Comparison of ENCODE assay signal across 8 cellular contexts in the genomic region with DNA sequence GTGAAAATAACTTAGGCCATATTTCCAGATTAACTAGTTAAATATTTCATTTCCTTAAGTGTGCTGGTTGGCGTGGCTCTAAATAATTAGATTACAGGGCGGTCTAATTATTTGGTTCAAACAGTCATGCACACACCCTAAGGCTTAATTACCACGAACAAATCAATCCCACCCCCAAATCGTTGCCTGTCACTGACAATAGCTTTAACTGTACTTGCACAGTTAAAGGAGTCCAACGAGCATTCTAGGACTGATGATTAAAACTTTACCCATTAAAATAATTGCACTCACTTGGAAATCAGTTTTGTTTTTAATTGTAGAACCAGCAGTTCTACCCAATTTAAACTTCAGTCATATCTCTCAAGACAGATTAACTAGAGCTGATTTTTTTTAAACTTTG. TPM values are rescaled to one million over a fixed set of nuclear protein-coding genes. Genes with fewer than 3 reads are reported as not detected.
DNase-seq lines count a peak whose midpoint lies in the region; ATAC-seq and TF ChIP-seq lines count a peak whose summit lies in the region.

No MANE protein-coding gene starts in this region.

- H3K4me1 Mint-ChIP-seq in activated T-helper 1 cell treated with anti-CD3 and anti-CD28 coated beads, Interleukin-12 subunit alpha, Interleukin-12 subunit beta, Interleukin-2, Interleukin-4 antibody, amounts not matched to agents 30 ng/mL and 10 ng/mL and 1 ng/mL, durations not matched to agents 14 hours and 24 hours and 36 hours (ENCODE audit: low read depth), result peaks cover 33% of the 10 kb centered on the region

- no peak for ATAC-seq in upper lobe of left lung (ENCODE audit: low FRiP score in 2 of 2)
- ATAC-seq in GM21367 (IDR thresholded peaks at IDR 0.05; ENCODE audit: unreplicated experiment), result no peak
- ATAC-seq in Right ventricle myocardium inferior, result no peak

- no peaks in the 10 kb centered on the region for H3K36me3 Mint-ChIP-seq in activated T-helper 1 cell treated with anti-CD3 and anti-CD28 coated beads, Interleukin-12 subunit alpha, Interleukin-12 subunit beta, Interleukin-2, Interleukin-4 antibody, amounts not matched to agents 30 ng/mL and 10 ng/mL and 1 ng/mL, durations not matched to agents 14 hours and 24 hours and 36 hours (ENCODE audit: low read depth)

- H3K27me3 ChIP-seq in cardiac muscle cell (no peaks in the 10 kb centered on the region), upper lobe of left lung (no peaks in the 10 kb centered on the region)

- H3K27me3 Mint-ChIP-seq in activated T-helper 1 cell treated with anti-CD3 and anti-CD28 coated beads, Interleukin-12 subunit alpha, Interleukin-12 subunit beta, Interleukin-2, Interleukin-4 antibody, amounts not matched to agents 30 ng/mL and 10 ng/mL and 1 ng/mL, durations not matched to agents 14 hours and 24 hours and 36 hours (ENCODE audit: insufficient read depth), result peaks cover 6% of the 10 kb centered on the region

- H3K4me3 Mint-ChIP-seq in activated T-helper 1 cell treated with anti-CD3 and anti-CD28 coated beads, Interleukin-12 subunit alpha, Interleukin-12 subunit beta, Interleukin-2, Interleukin-4 antibody, amounts not matched to agents 30 ng/mL and 10 ng/mL and 1 ng/mL, durations not matched to agents 14 hours and 24 hours and 36 hours, result peak overlapping the region; percentile 93

- H3K27ac ChIP-seq in cardiac muscle cell (peak overlapping the region; percentile 88), upper lobe of left lung (peak overlapping the region in 2 of 4 donors; percentile 56 to 78)

- TF ChIP-seq CTCF in cardiac muscle cell (IDR thresholded peaks at IDR 0.05; ENCODE audit: low read depth, low read length) (no peak), upper lobe of left lung (IDR thresholded peaks at IDR 0.05) (no peak)

- intact Hi-C loops in cardiac septum (cut with DNase I), result no loop called here
- intact Hi-C loops in activated T-helper 1 cell treated with anti-CD3 and anti-CD28 coated beads, Interleukin-12 subunit alpha, Interleukin-12 subunit beta, Interleukin-2, Interleukin-4 antibody, amounts not matched to agents 30 ng/mL and 10 ng/mL and 1 ng/mL, durations not matched to agents 14 hours and 24 hours and 36 hours (cut with micrococcal nuclease), result no loop called here
- intact Hi-C loops in Right ventricle myocardium inferior (cut with DNase I), result loop anchor here (10.0 kb wide), 1 partner anchor 344 kb away; a partner anchor contains a TSS

- DNase-seq in cardiac muscle cell (ENCODE audit: low read depth in 1 of 2, low spot score in 1 of 2), result no peak
- DNase-seq in cardiac septum (ENCODE audit: low spot score), result no peak
- no peak for DNase-seq in activated T-helper 1 cell treated with anti-CD3 and anti-CD28 coated beads, Interleukin-12 subunit alpha, Interleukin-12 subunit beta, Interleukin-2, Interleukin-4 antibody, amounts not matched to agents 30 ng/mL and 10 ng/mL and 1 ng/mL, durations not matched to agents 14 hours and 24 hours and 36 hours (ENCODE audit: low spot score)
- DNase-seq in left kidney (ENCODE audit: low read depth, low spot score), result peak; percentile 17
- DNase-seq in upper lobe of left lung, result no peak
- no peak for DNase-seq in SW 1271 (lab: John Stamatoyannopoulos, UW)
- DNase-seq in Right ventricle myocardium inferior (ENCODE audit: missing footprints), result no peak

- H3K9me3 Mint-ChIP-seq in activated T-helper 1 cell treated with anti-CD3 and anti-CD28 coated beads, Interleukin-12 subunit alpha, Interleukin-12 subunit beta, Interleukin-2, Interleukin-4 antibody, amounts not matched to agents 30 ng/mL and 10 ng/mL and 1 ng/mL, durations not matched to agents 14 hours and 24 hours and 36 hours, result no peaks in the 10 kb centered on the region

- WGBS in upper lobe of left lung, 2 donors, result 33 to 34% methylated on average over 5 of the region's 5 CpGs

- H3K4me1 ChIP-seq in cardiac muscle cell (ENCODE audit: low read depth) (peaks cover 18% of the 10 kb centered on the region), upper lobe of left lung (peaks cover 15 to 22% (median 18%) of the 10 kb centered on the region in 4 donors)

- no peaks in the 10 kb centered on the region for H3K9me3 ChIP-seq in cardiac muscle cell (ENCODE audit: low read depth)
- no peaks in the 10 kb centered on the region for H3K9me3 ChIP-seq in upper lobe of left lung

- TF ChIP-seq POLR2A in upper lobe of left lung (IDR thresholded peaks at IDR 0.05), result no peak

- H3K36me3 ChIP-seq in cardiac muscle cell, result no peaks in the 10 kb centered on the region
- H3K36me3 ChIP-seq in upper lobe of left lung, result no peaks in the 10 kb centered on the region

- TF ChIP-seq EP300 in upper lobe of left lung (IDR thresholded peaks at IDR 0.05), result no peak

- peak overlapping the region; percentile 83 for H3K4me3 ChIP-seq in cardiac muscle cell
- H3K4me3 ChIP-seq in upper lobe of left lung, result peak overlapping the region in 3 of 4 donors; percentile 86 to 93 (median 92)

- H3K27ac Mint-ChIP-seq in activated T-helper 1 cell treated with anti-CD3 and anti-CD28 coated beads, Interleukin-12 subunit alpha, Interleukin-12 subunit beta, Interleukin-2, Interleukin-4 antibody, amounts not matched to agents 30 ng/mL and 10 ng/mL and 1 ng/mL, durations not matched to agents 14 hours and 24 hours and 36 hours, result peak overlapping the region; percentile 93

RNA-seq across cellular contexts. Expression of a gene that starts 1.5 kb away (rescaled TPM):
- total RNA-seq in cardiac muscle cell, result 6.4 and 21.9 TPM in 2 replicates
- 9.2 and 25.6 TPM in 2 replicates for polyA plus RNA-seq in cardiac muscle cell
- 9.9 TPM for total RNA-seq in cardiac septum
- total RNA-seq in activated T-helper 1 cell treated with anti-CD3 and anti-CD28 coated beads, Interleukin-12 subunit alpha, Interleukin-12 subunit beta, Interleukin-2, Interleukin-4 antibody, amounts not matched to agents 30 ng/mL and 10 ng/mL and 1 ng/mL, durations not matched to agents 14 hours and 24 hours and 36 hours, result 20.2 and 24.6 TPM in 2 replicates
- total RNA-seq in upper lobe of left lung, result 10 to 100 TPM in 5 of 6 donors, 1 to 10 TPM in 1; 9.1 to 26.8 (median 15.6) TPM
- 7.5 TPM for total RNA-seq in Right ventricle myocardium inferior
